ENCODE assay signal across 8 cellular contexts in genomic region chr4:44679060-44679459, GRCh38. TPM values are rescaled to one million over a fixed set of nuclear protein-coding genes. Genes with fewer than 3 reads are reported as not detected.
DNase-seq lines count a peak whose midpoint lies in the region; ATAC-seq, FAIRE-seq and TF ChIP-seq lines count a peak whose summit lies in the region.

No MANE protein-coding gene starts in this region.

- H3K36me3 Mint-ChIP-seq in Calu3 (ENCODE audit: insufficient read depth, unreplicated experiment) = peaks cover 18% of the 10 kb centered on the region
- H3K36me3 Mint-ChIP-seq in activated CD8-positive, alpha-beta T cell treated with anti-CD3 and anti-CD28 coated beads for 36 hours (ENCODE audit: low read depth) = peaks cover 21% of the 10 kb centered on the region

- TF ChIP-seq EP300 in transverse colon (IDR thresholded peaks at IDR 0.05; ENCODE audit: low read depth) = no peak

- intact Hi-C loops in Calu3 (cut with micrococcal nuclease; ENCODE audit: unreplicated experiment) (no loop called here), HCT116 (cut with micrococcal nuclease) (loop anchor here (2.0 kb wide), 1 partner anchor 44 kb away; no protein-coding TSS in a partner anchor), kidney (cut with DNase I) (no loop called here), transverse colon (cut with DNase I; ENCODE audit: low total_unique reads) (no loop called here)
- intact Hi-C loops in activated CD8-positive, alpha-beta T cell treated with anti-CD3 and anti-CD28 coated beads for 36 hours (cut with micrococcal nuclease) = loop anchor here (5.0 kb wide), 1 partner anchor 48 kb away; the partner anchor contains the start of gene GNPDA2

- in situ Hi-C loops in transverse colon (cut with MboI; ENCODE audit: low pct_ligation_motif_present in 1 of 4, low pct_unique_long_range_greater_than_20kb in 1 of 4, low sequenced_read_pairs in 3 of 4) = no loop called here

- H3K79me2 ChIP-seq in HCT116 (ENCODE audit: insufficient read depth, low read length) = peaks cover 55% of the 10 kb centered on the region

- H2AFZ ChIP-seq in HCT116 (ENCODE audit: low read depth, low read length, poor library complexity, severe bottlenecking) = peak overlapping the region; percentile 27

- no peak for TF ChIP-seq RAD21 in HCT116 (IDR thresholded peaks at IDR 0.05; ENCODE audit: low read depth)

- no peaks in the 10 kb centered on the region for H4K20me1 ChIP-seq in HCT116 (ENCODE audit: insufficient read depth)

- H3K4me3 ChIP-seq in HCT116 (replicated peaks in 1 of 2; ENCODE audit: low read depth in 1 of 2, low read length in 2 of 2) (peak overlapping the region; percentile 91 to 96), kidney (ENCODE audit: low read length in 2 of 2) (peak overlapping the region; percentile 82 to 99), transverse colon (peak overlapping the region; percentile 67 to 89 (median 78))

- TF ChIP-seq POLR2A in HCT116 (IDR thresholded peaks at IDR 0.05; ENCODE audit: borderline replicate concordance, extremely low read depth, insufficient read depth, insufficient read length) = no peak
- TF ChIP-seq POLR2A in transverse colon (IDR thresholded peaks at IDR 0.05) = no peak

- H3K27me3 Mint-ChIP-seq in Calu3 (ENCODE audit: unreplicated experiment) = no peaks in the 10 kb centered on the region
- H3K27me3 Mint-ChIP-seq in activated CD8-positive, alpha-beta T cell treated with anti-CD3 and anti-CD28 coated beads for 36 hours = no peaks in the 10 kb centered on the region

- BruUV-seq in Calu3 (replicated peaks; lab: Mats Ljungman, UMichigan) (no TSS peak), HCT116 (replicated peaks; lab: Mats Ljungman, UMichigan) (TSS peak; percentile 47)

- 0 to 1% methylated on average over 3 of the region's 3 CpGs for WGBS in transverse colon (ENCODE audit: low coverage in 1 of 2), 2 donors

- H3K36me3 ChIP-seq in HCT116 (ENCODE audit: control insufficient read depth in 1 of 2, insufficient read depth in 2 of 2, low read length in 2 of 2) (peaks cover 15 to 18% of the 10 kb centered on the region in 2 experiments), kidney (ENCODE audit: control insufficient read depth in 1 of 2, insufficient read depth in 2 of 2, low read length in 2 of 2) (peaks cover 1 to 8% of the 10 kb centered on the region in 2 donors), transverse colon (peaks cover 0 to 26% (median 5%) of the 10 kb centered on the region in 4 donors)

- FAIRE-seq in kidney (lab: Jason Lieb, UNC) = no peak

- peak overlapping the region; percentile 84 for H3K4me3 Mint-ChIP-seq in Calu3 (ENCODE audit: low read depth, unreplicated experiment)
- peak overlapping the region; percentile 91 for H3K4me3 Mint-ChIP-seq in activated CD8-positive, alpha-beta T cell treated with anti-CD3 and anti-CD28 coated beads for 36 hours

- H3K9me3 Mint-ChIP-seq in Calu3 (ENCODE audit: low read depth, unreplicated experiment) = no peaks in the 10 kb centered on the region
- no peaks in the 10 kb centered on the region for H3K9me3 Mint-ChIP-seq in activated CD8-positive, alpha-beta T cell treated with anti-CD3 and anti-CD28 coated beads for 36 hours

- H3K9me3 ChIP-seq in HCT116 (ENCODE audit: control insufficient read depth in 1 of 2, insufficient read depth in 1 of 2, low read depth in 1 of 2, low read length in 2 of 2) (no peaks in the 10 kb centered on the region), kidney (ENCODE audit: control insufficient read depth in 1 of 2, low read length in 2 of 2) (no peaks in the 10 kb centered on the region), transverse colon (no peaks in the 10 kb centered on the region)

- peak overlapping the region; percentile 95 for H3K27ac Mint-ChIP-seq in Calu3 (ENCODE audit: unreplicated experiment)
- H3K27ac Mint-ChIP-seq in activated CD8-positive, alpha-beta T cell treated with anti-CD3 and anti-CD28 coated beads for 36 hours = peak overlapping the region; percentile 92

- peak overlapping the region; percentile 89 for H3K4me2 ChIP-seq in HCT116 (ENCODE audit: low read length)

- H3K27ac ChIP-seq in HCT116 (ENCODE audit: low read depth, low read length) = peak overlapping the region; percentile 79
- H3K27ac ChIP-seq in kidney (ENCODE audit: low read depth in 2 of 2, low read length in 2 of 2) = peak overlapping the region in 1 of 2 donors; percentile 92
- H3K27ac ChIP-seq in transverse colon = peak overlapping the region; percentile 80 to 93 (median 90)

- POLR2A ChIA-PET in HCT116 (lab: Charles Lee) = interaction anchor here (0.7 to 2.0 kb wide), 2 partner anchors 22 to 31 kb away, joined by 3 to 4 read pairs; no protein-coding TSS in a partner anchor
- POLR2A ChIA-PET in activated CD8-positive, alpha-beta T cell treated with anti-CD3 and anti-CD28 coated beads for 36 hours (lab: Charles Lee) = interaction anchor here (0.9 to 3.1 kb wide), 7 partner anchors 11 to 47 kb away, joined by 3 to 15 read pairs (median 8); partner anchors contain the start of gene GNPDA2

- TF ChIP-seq CTCF in Calu3 (IDR thresholded peaks at IDR 0.05; ENCODE audit: unreplicated experiment) (no peak), HCT116 (IDR thresholded peaks at IDR 0.05 in 2 of 3, conservative IDR thresholded peaks at IDR 0.05 in 1 of 3; ENCODE audit: borderline replicate concordance in 1 of 3, insufficient read depth in 1 of 3, low read depth in 2 of 3, low read length in 2 of 3) (no peak), kidney (IDR thresholded peaks at IDR 0.05; ENCODE audit: borderline replicate concordance, extremely low read depth, insufficient read depth) (no peak), transverse colon (IDR thresholded peaks at IDR 0.05) (no peak)
- no peak for TF ChIP-seq CTCF in activated CD8-positive, alpha-beta T cell treated with anti-CD3 and anti-CD28 coated beads for 36 hours (IDR thresholded peaks at IDR 0.05)

- H3K9ac ChIP-seq in HCT116 (ENCODE audit: low read length) (peak overlapping the region; percentile 97), kidney (ENCODE audit: low read length in 2 of 2) (peak overlapping the region; percentile 84 to 97)

- RAD21 ChIA-PET in HCT116 (lab: Charles Lee; ENCODE audit: low non-redundant PET in 1 of 2, low total read pairs in 2 of 2, uncharacterized antibody in 2 of 2, unreplicated experiment in 2 of 2) = no interaction called here

- H3K9me2 ChIP-seq in HCT116 (ENCODE audit: insufficient read depth) = no peaks in the 10 kb centered on the region

- CTCF ChIA-PET in Calu3 (lab: Charles Lee) (interaction anchor here (1.2 kb wide), 1 partner anchor 8 kb away, joined by 3 read pairs; no protein-coding TSS in a partner anchor), HCT116 (lab: Charles Lee) (no interaction called here)
- CTCF ChIA-PET in activated CD8-positive, alpha-beta T cell treated with anti-CD3 and anti-CD28 coated beads for 36 hours (lab: Charles Lee) = no interaction called here

- peaks cover 3 to 13% of the 10 kb centered on the region in 2 experiments; a peak in 3 of 4 replicates for H3K4me1 ChIP-seq in HCT116 (ENCODE audit: control insufficient read depth in 1 of 2, insufficient read depth in 2 of 2, low read length in 2 of 2)
- H3K4me1 ChIP-seq in kidney (ENCODE audit: control insufficient read depth in 1 of 2, insufficient read depth in 1 of 2, low read depth in 1 of 2, low read length in 2 of 2) = peaks cover 0 to 4% of the 10 kb centered on the region in 2 donors
- peaks cover 2 to 28% (median 19%) of the 10 kb centered on the region in 4 donors for H3K4me1 ChIP-seq in transverse colon

- H3K27me3 ChIP-seq in HCT116 (ENCODE audit: insufficient read depth, low read length) = no peaks in the 10 kb centered on the region
- no peaks in the 10 kb centered on the region for H3K27me3 ChIP-seq in transverse colon

- no peaks in the 10 kb centered on the region for H3K4me1 Mint-ChIP-seq in Calu3 (ENCODE audit: low read depth, unreplicated experiment)
- H3K4me1 Mint-ChIP-seq in activated CD8-positive, alpha-beta T cell treated with anti-CD3 and anti-CD28 coated beads for 36 hours (ENCODE audit: low read depth) = peaks cover 28% of the 10 kb centered on the region

- DNase-seq in Calu3 = no peak
- no peak for DNase-seq in HCT116 (ENCODE audit: low read depth, low spot score)
- DNase-seq in activated CD8-positive, alpha-beta T cell treated with anti-CD3 and anti-CD28 coated beads for 36 hours = no peak
- DNase-seq in kidney = no peak
- no peak for DNase-seq in transverse colon
- no peak for DNase-seq in NCI-H1694 treated with DMSO at 0.1 percent for 48 hours (lab: John Stamatoyannopoulos, UW)
- no peak for DNase-seq in NCI-H2081 treated with DMSO at 0.1 percent for 48 hours (lab: John Stamatoyannopoulos, UW)
- DNase-seq in KG1 (lab: John Stamatoyannopoulos, UW) = no peak

- ATAC-seq in HCT116 = no peak
- ATAC-seq in activated CD8-positive, alpha-beta T cell treated with anti-CD3 and anti-CD28 coated beads for 36 hours = peak; percentile 3

TF ChIP-seq in HCT116, 20 proteins besides CTCF, POLR2A, EP300 and RAD21:
- no peak for TF ChIP-seq ATF3 (IDR thresholded peaks at IDR 0.05)
- no peak for TF ChIP-seq SIN3A (IDR thresholded peaks at IDR 0.05; ENCODE audit: low read depth)
- TF ChIP-seq EZH2 (IDR thresholded peaks at IDR 0.05) = no peak

RNA-seq across cellular contexts. Expression of gene GUF1, which starts 0.8 kb away (rescaled TPM):
- total RNA-seq in Calu3 (2022) (12.1 and 12.9 TPM in 2 replicates), HCT116 (2021; ENCODE audit: unreplicated experiment) (30.5 TPM), kidney (21.2 TPM), transverse colon (10 to 100 TPM; 13.5 to 49.8 (median 20.0) TPM)
- polyA plus RNA-seq in HCT116 (2012) = 7.4 and 11.4 TPM in 2 replicates
- 10 to 100 TPM; 33.6 to 40.0 TPM for total RNA-seq in activated CD8-positive, alpha-beta T cell treated with anti-CD3 and anti-CD28 coated beads for 36 hours
- 17.8 TPM for polyA plus RNA-seq in kidney (ENCODE audit: insufficient read depth, low read depth, low replicate concordance)

RNA-seq across cellular contexts. Expression of gene YIPF7, which starts 27.6 kb away (rescaled TPM):
- total RNA-seq in Calu3 (2022) = 0.73 TPM in 1 of 2 replicates, not detected in the other
- total RNA-seq in HCT116 (2021; ENCODE audit: unreplicated experiment) = not detected
- polyA plus RNA-seq in HCT116 (2012) = 0.06 TPM in 1 of 2 replicates, not detected in the other
- total RNA-seq in activated CD8-positive, alpha-beta T cell treated with anti-CD3 and anti-CD28 coated beads for 36 hours = not detected
- not detected for total RNA-seq in kidney
- not detected for polyA plus RNA-seq in kidney (ENCODE audit: insufficient read depth, low read depth, low replicate concordance)
- total RNA-seq in transverse colon = not detected

RNA-seq across cellular contexts. Expression of gene GNPDA2, which starts 47.3 kb away (rescaled TPM):
- total RNA-seq in Calu3 (2022) = 6.8 and 7.1 TPM in 2 replicates
- 15.8 TPM for total RNA-seq in HCT116 (2021; ENCODE audit: unreplicated experiment)
- polyA plus RNA-seq in HCT116 (2012) = 7.9 and 8.1 TPM in 2 replicates
- total RNA-seq in activated CD8-positive, alpha-beta T cell treated with anti-CD3 and anti-CD28 coated beads for 36 hours = 10 to 100 TPM; 13.1 to 14.6 TPM
- 19.4 TPM for total RNA-seq in kidney
- 12.3 TPM for polyA plus RNA-seq in kidney (ENCODE audit: insufficient read depth, low read depth, low replicate concordance)
- total RNA-seq in transverse colon = 10 to 100 TPM in 1 of 4 donors, 1 to 10 TPM in 3; 2.2 to 16.3 (median 8.7) TPM

Comparison
In these comparisons a context has a peak if more than half of its experiments do, and no peak if none do; other contexts are left out.
1. intact Hi-C loops: an anchor here in HCT116 (2.0 kb wide) and activated CD8-positive, alpha-beta T cell treated with anti-CD3 and anti-CD28 coated beads for 36 hours (5.0 kb wide); none called in Calu3, kidney and transverse colon.